8 cellular contexts compared by ENCODE assay signal in the genomic region with DNA sequence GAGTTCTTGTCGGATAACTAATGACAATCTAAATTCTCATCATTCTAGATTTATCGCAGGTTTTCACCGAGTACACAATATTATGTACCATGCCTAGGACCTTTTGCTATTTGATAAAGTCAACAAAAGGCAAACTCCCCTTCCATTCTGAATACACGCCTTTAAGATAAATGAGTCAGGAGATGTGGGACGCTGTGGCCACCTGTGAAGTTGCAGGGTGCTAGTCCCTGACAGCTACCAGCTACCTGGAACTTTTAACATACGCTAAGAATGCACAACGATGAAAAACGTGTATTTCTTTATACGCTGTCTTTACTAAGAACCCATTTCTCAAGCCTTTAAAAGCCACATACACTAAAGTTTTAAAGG. TPM values are rescaled to one million over a fixed set of nuclear protein-coding genes. Genes with fewer than 3 reads are reported as not detected.
DNase-seq lines count a peak whose midpoint lies in the region; ATAC-seq and TF ChIP-seq lines count a peak whose summit lies in the region.

No MANE protein-coding gene starts in this region.

- DNase-seq in NCI-H2107 treated with DMSO at 0.1 percent for 48 hours (lab: John Stamatoyannopoulos, UW; ENCODE audit: unreplicated experiment): peak; percentile 44
- DNase-seq in NCI-H2107 (lab: John Stamatoyannopoulos, UW): no peak
- no peak for DNase-seq in activated B cell treated with CpG ODN at 0.5 μM for 24 hours
- DNase-seq in RKO (ENCODE audit: low spot score): no peak

- peaks cover 29% of the 10 kb centered on the region for H3K36me3 Mint-ChIP-seq in activated B cell treated with CpG ODN at 0.5 μM for 24 hours (ENCODE audit: low read depth)
- H3K36me3 Mint-ChIP-seq in stimulated activated memory B cell treated with anti-CD40 and anti-IgM and Interleukin-4, amounts not matched to agents 10 μg/mL and 1 μg/mL and 100 μg/mL, for 72 hours: peaks cover 16% of the 10 kb centered on the region

- intact Hi-C loops in activated B cell treated with CpG ODN at 0.5 μM for 24 hours (cut with micrococcal nuclease): no loop called here

- ATAC-seq in activated B cell treated with CpG ODN at 0.5 μM for 24 hours (ENCODE audit: low read depth) (no peak), HG03520 (IDR thresholded peaks at IDR 0.05; ENCODE audit: unreplicated experiment) (no peak), GM21423 (IDR thresholded peaks at IDR 0.05; ENCODE audit: unreplicated experiment) (no peak)
- no peak for ATAC-seq in stimulated activated memory B cell treated with anti-CD40 and anti-IgM and Interleukin-4, amounts not matched to agents 10 μg/mL and 1 μg/mL and 100 μg/mL, for 72 hours

- H3K27ac Mint-ChIP-seq in activated B cell treated with CpG ODN at 0.5 μM for 24 hours: peak overlapping the region; percentile 87
- peak overlapping the region; percentile 83 for H3K27ac Mint-ChIP-seq in stimulated activated memory B cell treated with anti-CD40 and anti-IgM and Interleukin-4, amounts not matched to agents 10 μg/mL and 1 μg/mL and 100 μg/mL, for 72 hours

- POLR2A ChIA-PET in activated B cell treated with CpG ODN at 0.5 μM for 24 hours (lab: Charles Lee): interaction anchor here (0.9 to 1.6 kb wide), 8 partner anchors 28 to 1062 kb away, joined by 3 to 14 read pairs (median 7); a partner anchor contains a TSS

- peak overlapping the region; percentile 89 for H3K4me3 Mint-ChIP-seq in activated B cell treated with CpG ODN at 0.5 μM for 24 hours
- peak overlapping the region; percentile 92 for H3K4me3 Mint-ChIP-seq in stimulated activated memory B cell treated with anti-CD40 and anti-IgM and Interleukin-4, amounts not matched to agents 10 μg/mL and 1 μg/mL and 100 μg/mL, for 72 hours

- H3K4me1 Mint-ChIP-seq in activated B cell treated with CpG ODN at 0.5 μM for 24 hours: peaks cover 27% of the 10 kb centered on the region
- peaks cover 39% of the 10 kb centered on the region for H3K4me1 Mint-ChIP-seq in stimulated activated memory B cell treated with anti-CD40 and anti-IgM and Interleukin-4, amounts not matched to agents 10 μg/mL and 1 μg/mL and 100 μg/mL, for 72 hours

- peak overlapping the region; percentile 79 for H3K4me3 ChIP-seq in iPS-11a (ENCODE audit: low read depth, low read length)

- CTCF ChIA-PET in activated B cell treated with CpG ODN at 0.5 μM for 24 hours (lab: Charles Lee): interaction anchor here (0.8 kb wide), 1 partner anchor 27 kb away, joined by 3 read pairs; no protein-coding TSS in a partner anchor

- H3K27me3 Mint-ChIP-seq in activated B cell treated with CpG ODN at 0.5 μM for 24 hours: no peaks in the 10 kb centered on the region
- H3K27me3 Mint-ChIP-seq in stimulated activated memory B cell treated with anti-CD40 and anti-IgM and Interleukin-4, amounts not matched to agents 10 μg/mL and 1 μg/mL and 100 μg/mL, for 72 hours: no peaks in the 10 kb centered on the region

- H3K9me3 Mint-ChIP-seq in activated B cell treated with CpG ODN at 0.5 μM for 24 hours: no peaks in the 10 kb centered on the region
- no peaks in the 10 kb centered on the region for H3K9me3 Mint-ChIP-seq in stimulated activated memory B cell treated with anti-CD40 and anti-IgM and Interleukin-4, amounts not matched to agents 10 μg/mL and 1 μg/mL and 100 μg/mL, for 72 hours

- TF ChIP-seq CTCF in activated B cell treated with CpG ODN at 0.5 μM for 24 hours (IDR thresholded peaks at IDR 0.05): no peak

RNA-seq across cellular contexts. Expression of a gene that starts 0.7 kb away (rescaled TPM):
- total RNA-seq in activated B cell treated with CpG ODN at 0.5 μM for 24 hours: 24.5 and 25.9 TPM in 2 replicates
